Comparison of ENCODE assay signal across 18 cellular contexts in genomic region chr1:233459470-233459945, GRCh38.
A peak's percentile ranks its signal among the peaks of the same experiment; 100 is the strongest.
DNase-seq lines count a peak whose midpoint lies in the region; ATAC-seq and TF ChIP-seq lines count a peak whose summit lies in the region.
"Had no signal": no experiment of that assay in that cellular context is flagged by ENCODE, and none has a peak within 500 bp of the region (broad histone marks: within the 10 kb centered on the region; RNA-seq: fewer than 3 reads in every experiment).

No MANE protein-coding gene starts in this region.

- ATAC-seq in GM18909 (IDR thresholded peaks at IDR 0.05; ENCODE audit: poor library complexity, unreplicated experiment), result peak; percentile 60
- ATAC-seq in GM21576 (IDR thresholded peaks at IDR 0.05; ENCODE audit: unreplicated experiment), result peak; percentile 56
- peak; percentile 63 for ATAC-seq in HG03060 (IDR thresholded peaks at IDR 0.05; ENCODE audit: low read depth, unreplicated experiment)
- ATAC-seq in HG03135 (IDR thresholded peaks at IDR 0.05; ENCODE audit: unreplicated experiment), result no peak
- ATAC-seq: heart left ventricle, K562 had no signal

- DNase-seq in nephron progenitor cell, result no peak
- no peak for DNase-seq in foreskin melanocyte
- no peak for DNase-seq in SKM-1 treated with dmso at 0.1 percent for 144 hours (lab: John Stamatoyannopoulos, UW; ENCODE audit: unreplicated experiment)
- DNase-seq: activated naive CD8-positive, alpha-beta T cell treated with anti-CD3 and anti-CD28 coated beads for 36 hours; caudate nucleus; DMS79; GM23248; heart left ventricle; kidney; NCI-H345; SK-N-SH; small intestine; stomach had no signal

- peak overlapping the region; percentile 7 for H3K27ac Mint-ChIP-seq in nephron progenitor cell
- H3K27ac Mint-ChIP-seq: activated naive CD8-positive, alpha-beta T cell treated with anti-CD3 and anti-CD28 coated beads for 36 hours had no signal

- no peaks in the 10 kb centered on the region for H3K4me1 Mint-ChIP-seq in nephron progenitor cell
- H3K4me1 Mint-ChIP-seq: activated naive CD8-positive, alpha-beta T cell treated with anti-CD3 and anti-CD28 coated beads for 36 hours had no signal

- no peaks in the 10 kb centered on the region for H3K36me3 Mint-ChIP-seq in nephron progenitor cell (ENCODE audit: low read depth)
- H3K36me3 Mint-ChIP-seq: activated naive CD8-positive, alpha-beta T cell treated with anti-CD3 and anti-CD28 coated beads for 36 hours had no signal

- peaks cover 8% of the 10 kb centered on the region for H3K27me3 Mint-ChIP-seq in nephron progenitor cell (ENCODE audit: low read depth, poor library complexity)

- no peak overlapping the region for H3K4me3 Mint-ChIP-seq in nephron progenitor cell
- H3K4me3 Mint-ChIP-seq: activated naive CD8-positive, alpha-beta T cell treated with anti-CD3 and anti-CD28 coated beads for 36 hours had no signal

- TF ChIP-seq CTCF in nephron progenitor cell (IDR thresholded peaks at IDR 0.05), result no peak

- H3K9me3 Mint-ChIP-seq in nephron progenitor cell, result no peaks in the 10 kb centered on the region
- H3K9me3 Mint-ChIP-seq: activated naive CD8-positive, alpha-beta T cell treated with anti-CD3 and anti-CD28 coated beads for 36 hours had no signal
